1 cellular context compared by ENCODE assay signal in the genomic region with DNA sequence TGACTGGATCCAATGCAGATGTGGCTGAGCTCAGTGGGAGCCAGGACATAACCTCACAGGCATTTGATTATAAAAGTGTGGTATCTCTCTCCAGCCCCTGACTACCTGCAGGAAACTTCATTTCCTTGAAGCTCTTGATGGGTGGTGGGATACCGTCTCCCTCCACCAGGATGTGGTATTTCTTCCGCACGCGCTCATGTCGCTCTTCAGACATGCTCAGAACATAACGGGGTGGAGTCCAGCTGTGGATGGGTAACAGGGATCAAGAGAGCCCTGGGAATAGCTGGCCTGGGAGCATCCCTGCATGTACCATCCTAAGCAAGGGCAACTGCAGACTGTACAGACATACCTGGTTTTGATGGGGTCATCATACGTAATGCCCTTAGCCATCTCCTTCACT.
TF ChIP-seq lines count a peak whose summit lies in the region.

No MANE protein-coding gene starts in this region.

TF ChIP-seq in K562, 482 proteins besides CTCF, POLR2A, EP300 and RAD21:
- TF ChIP-seq ZNF217 (CRISPR knock-in tag; IDR thresholded peaks at IDR 0.05) = no peak
- TF ChIP-seq ZFPM2 (CRISPR knock-in tag; IDR thresholded peaks at IDR 0.05) = no peak
- TF ChIP-seq ARID2 (IDR thresholded peaks at IDR 0.05) = no peak
- TF ChIP-seq, protein P1, sequence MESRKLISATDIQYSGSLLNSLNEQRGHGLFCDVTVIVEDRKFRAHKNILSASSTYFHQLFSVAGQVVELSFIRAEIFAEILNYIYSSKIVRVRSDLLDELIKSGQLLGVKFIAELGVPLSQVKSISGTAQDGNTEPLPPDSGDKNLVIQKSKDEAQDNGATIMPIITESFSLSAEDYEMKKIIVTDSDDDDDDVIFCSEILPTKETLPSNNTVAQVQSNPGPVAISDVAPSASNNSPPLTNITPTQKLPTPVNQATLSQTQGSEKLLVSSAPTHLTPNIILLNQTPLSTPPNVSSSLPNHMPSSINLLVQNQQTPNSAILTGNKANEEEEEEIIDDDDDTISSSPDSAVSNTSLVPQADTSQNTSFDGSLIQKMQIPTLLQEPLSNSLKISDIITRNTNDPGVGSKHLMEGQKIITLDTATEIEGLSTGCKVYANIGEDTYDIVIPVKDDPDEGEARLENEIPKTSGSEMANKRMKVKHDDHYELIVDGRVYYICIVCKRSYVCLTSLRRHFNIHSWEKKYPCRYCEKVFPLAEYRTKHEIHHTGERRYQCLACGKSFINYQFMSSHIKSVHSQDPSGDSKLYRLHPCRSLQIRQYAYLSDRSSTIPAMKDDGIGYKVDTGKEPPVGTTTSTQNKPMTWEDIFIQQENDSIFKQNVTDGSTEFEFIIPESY (CRISPR knock-in tag; IDR thresholded peaks at IDR 0.05) = peak; percentile 94
